31 cellular contexts compared by ENCODE assay signal in the genomic region with DNA sequence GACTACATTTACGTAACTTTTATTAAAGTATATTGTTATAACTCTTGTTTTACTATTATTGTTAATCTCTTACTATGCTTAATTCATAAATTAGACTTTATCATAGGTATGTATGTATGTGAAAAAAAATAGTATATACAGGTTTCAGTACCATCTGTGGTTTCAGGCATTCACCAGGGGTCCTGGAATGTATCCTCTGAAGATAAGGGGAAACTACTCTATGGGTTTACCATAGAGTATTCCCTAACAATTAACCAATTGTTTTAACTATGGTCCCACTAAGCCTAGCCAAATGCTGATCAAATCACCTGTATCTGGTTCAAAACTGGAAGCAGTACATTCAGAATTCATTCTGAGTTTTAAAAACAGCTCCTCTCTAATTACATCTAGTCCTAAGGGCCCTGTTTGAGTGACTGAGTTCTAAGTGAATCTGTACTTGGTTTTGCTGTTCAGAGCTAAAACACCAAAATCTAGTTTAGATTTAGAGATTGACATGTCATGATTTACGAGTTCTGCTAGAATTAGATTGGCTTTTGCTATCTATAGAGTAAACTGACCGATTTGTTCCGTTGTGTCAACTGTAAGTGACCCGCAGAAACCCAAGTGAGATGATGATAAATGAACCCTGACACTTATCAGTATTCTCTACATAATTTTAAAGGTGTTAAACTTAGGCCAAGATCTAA.
"Had no signal": no experiment of that assay in that cellular context is flagged by ENCODE, and none has a peak within 500 bp of the region (broad histone marks: within the 10 kb centered on the region; RNA-seq: fewer than 3 reads in every experiment).

No MANE protein-coding gene starts in this region.

- DNase-seq: activated CD4-positive, alpha-beta memory T cell treated with anti-CD3 and anti-CD28 coated beads, Interleukin-2, amount 10 ng/mL, durations not matched to agents 7 days and 5 days; activated CD4-positive, alpha-beta T cell treated with anti-CD3 and anti-CD28 coated beads for 1 hour; activated CD4-positive, alpha-beta T cell treated with anti-CD3 and anti-CD28 coated beads for 36 hours; activated CD4-positive, alpha-beta T cell treated with anti-CD3 and anti-CD28 coated beads for 48 hours; activated CD4-positive, alpha-beta T cell treated with anti-CD3 and anti-CD28 coated beads, Interleukin-2, amount 10 ng/mL, durations not matched to agents 7 days and 5 days; activated CD4-positive, alpha-beta T cell treated with anti-CD3 and anti-CD28 coated beads, Interleukin-2, amount 50 U/mL, for 48 hours; activated CD4-positive, CD25-positive, alpha-beta regulatory T cell; activated CD8-positive, alpha-beta memory T cell treated with anti-CD3 and anti-CD28 coated beads for 24 hours; activated CD8-positive, alpha-beta memory T cell treated with anti-CD3 and anti-CD28 coated beads, Interleukin-2, amount 10 ng/mL, durations not matched to agents 7 days and 5 days; activated CD8-positive, alpha-beta memory T cell treated with anti-CD3 and anti-CD28 coated beads, Interleukin-2, amount 50 U/mL, for 48 hours; activated CD8-positive, alpha-beta T cell treated with anti-CD3 and anti-CD28 coated beads, Interleukin-2, amount 10 ng/mL, durations not matched to agents 7 days and 5 days; activated effector memory CD4-positive, alpha-beta T cell treated with Interleukin-2 at 50 U/mL for 16 hours; activated gamma-delta T cell; activated naive CD4-positive, alpha-beta T cell treated with anti-CD3 and anti-CD28 coated beads, Interleukin-2, amount 10 ng/mL, durations not matched to agents 7 days and 5 days; activated naive CD4-positive, alpha-beta T cell treated with Interleukin-2 at 50 U/mL for 16 hours; activated naive CD8-positive, alpha-beta T cell treated with anti-CD3 and anti-CD28 coated beads, Interleukin-2, amount 10 ng/mL, durations not matched to agents 7 days and 5 days; activated naive CD8-positive, alpha-beta T cell treated with anti-CD3 and anti-CD28 coated beads, Interleukin-2, amount 50 U/mL, for 24 hours; activated T-cell treated with anti-CD3 and anti-CD28 coated beads, Interleukin-2, amount 50 U/mL, for 24 hours; activated T-cell treated with anti-CD3 and anti-CD28 coated beads, Interleukin-2, amount 50 U/mL, for 48 hours; amygdala; anterior cingulate cortex; body of pancreas; brain microvascular endothelial cell; central memory CD4-positive, alpha-beta T cell; T-helper 17 cell; T-helper 9 cell had no signal

- H3K36me3 ChIP-seq: brain microvascular endothelial cell had no signal

- ATAC-seq: activated CD4-positive, alpha-beta T cell treated with anti-CD3 and anti-CD28 coated beads for 36 hours; activated CD4-positive, CD25-positive, alpha-beta regulatory T cell treated with anti-CD3 and anti-CD28 coated beads, Interleukin-2, amount 50 U/mL, for 24 hours; activated CD8-positive, alpha-beta memory T cell treated with anti-CD3 and anti-CD28 coated beads, Interleukin-2, amount 10 ng/mL, durations not matched to agents 7 days and 5 days; activated CD8-positive, alpha-beta T cell treated with anti-CD3 and anti-CD28 coated beads, Interleukin-2, amount 10 ng/mL, durations not matched to agents 7 days and 5 days; activated naive CD8-positive, alpha-beta T cell treated with anti-CD3 and anti-CD28 coated beads, Interleukin-2, amount 50 U/mL, for 24 hours; body of pancreas; T-helper 17 cell had no signal

- FAIRE-seq: astrocyte, colon had no signal

- H3K4me1 ChIP-seq: body of pancreas, breast epithelium had no signal

- H3K27me3 ChIP-seq: body of pancreas, brain microvascular endothelial cell, breast epithelium had no signal

- H3K4me3 ChIP-seq: body of pancreas, breast epithelium had no signal

- H3K9me3 ChIP-seq: body of pancreas, breast epithelium had no signal

- H3K27ac ChIP-seq: body of pancreas, brain microvascular endothelial cell, breast epithelium, VCaP had no signal
